ENCODE assay signal across 23 cellular contexts in genomic region chr3:94043285-94043684, GRCh38. TPM values are rescaled to one million over a fixed set of nuclear protein-coding genes. Genes with fewer than 3 reads are reported as not detected.
"Had no signal": no experiment of that assay in that cellular context is flagged by ENCODE, and none has a peak within 500 bp of the region (broad histone marks: within the 10 kb centered on the region; RNA-seq: fewer than 3 reads in every experiment).

No MANE protein-coding gene starts in this region.

- H3K4me3 Mint-ChIP-seq: activated CD4-positive, alpha-beta memory T cell treated with anti-CD3 and anti-CD28 coated beads, Interleukin-2, amount 10 ng/mL, durations not matched to agents 7 days and 5 days; activated naive CD4-positive, alpha-beta T cell treated with anti-CD3 and anti-CD28 coated beads for 36 hours; nephron had no signal

- H3K9me3 Mint-ChIP-seq: activated CD4-positive, alpha-beta memory T cell treated with anti-CD3 and anti-CD28 coated beads, Interleukin-2, amount 10 ng/mL, durations not matched to agents 7 days and 5 days; activated naive CD4-positive, alpha-beta T cell treated with anti-CD3 and anti-CD28 coated beads for 36 hours had no signal

- H3K27ac ChIP-seq: ascending aorta, cardiac muscle cell, coronary artery, prostate gland, stomach, testis, upper lobe of left lung had no signal

- H3K9me3 ChIP-seq: ascending aorta, prostate gland, testis had no signal

- H3K27me3 ChIP-seq: ascending aorta, cardiac muscle cell, stomach, testis, upper lobe of left lung had no signal

- H3K36me3 ChIP-seq: prostate gland had no signal

- DNase-seq: activated CD4-positive, alpha-beta memory T cell treated with anti-CD3 and anti-CD28 coated beads, Interleukin-2, amount 10 ng/mL, durations not matched to agents 7 days and 5 days; activated CD4-positive, CD25-positive, alpha-beta regulatory T cell treated with anti-CD3 and anti-CD28 coated beads, Interleukin-2, amount 50 U/mL, for 72 hours; activated CD8-positive, alpha-beta memory T cell treated with anti-CD3 and anti-CD28 coated beads, Interleukin-2, amount 50 U/mL, for 4 hours; activated naive CD4-positive, alpha-beta T cell treated with anti-CD3 and anti-CD28 coated beads for 36 hours; effector CD4-positive, alpha-beta T cell; foreskin melanocyte; mesendoderm; nucleus accumbens; small intestine; stimulated activated CD4-positive, alpha-beta T cell treated with anti-CD3 and anti-CD28 coated beads, Interleukin-4, amount 100 ng/mL, for 24 hours; stimulated activated CD8-positive, alpha-beta memory T cell treated with anti-CD3 and anti-CD28 coated beads, Interleukin-4, amount 100 ng/mL, for 48 hours; stomach; T1000; testis had no signal

- ATAC-seq: right cardiac atrium had no signal

- H3K27ac Mint-ChIP-seq: activated CD4-positive, alpha-beta memory T cell treated with anti-CD3 and anti-CD28 coated beads, Interleukin-2, amount 10 ng/mL, durations not matched to agents 7 days and 5 days; activated naive CD4-positive, alpha-beta T cell treated with anti-CD3 and anti-CD28 coated beads for 36 hours; nephron had no signal

- H3K27me3 Mint-ChIP-seq: activated CD4-positive, alpha-beta memory T cell treated with anti-CD3 and anti-CD28 coated beads, Interleukin-2, amount 10 ng/mL, durations not matched to agents 7 days and 5 days had no signal

- H3K4me1 Mint-ChIP-seq: activated CD4-positive, alpha-beta memory T cell treated with anti-CD3 and anti-CD28 coated beads, Interleukin-2, amount 10 ng/mL, durations not matched to agents 7 days and 5 days; nephron had no signal

- H3K4me3 ChIP-seq: ascending aorta, cardiac muscle cell, coronary artery, prostate gland, stomach, testis, upper lobe of left lung had no signal

- H3K4me1 ChIP-seq: ascending aorta, prostate gland, stomach, testis, upper lobe of left lung had no signal

RNA-seq across cellular contexts. Expression of gene STX19, which starts 14.9 kb away (rescaled TPM):
- total RNA-seq: activated CD4-positive, alpha-beta memory T cell treated with anti-CD3 and anti-CD28 coated beads, Interleukin-2, amount 10 ng/mL, durations not matched to agents 7 days and 5 days; activated naive CD4-positive, alpha-beta T cell treated with anti-CD3 and anti-CD28 coated beads for 36 hours; ascending aorta; cardiac muscle cell; liver; SK-MEL-5; testis had no signal
- polyA plus RNA-seq: cardiac muscle cell, right cardiac atrium had no signal
